ENCODE assay signal across 8 cellular contexts in genomic region chr10:88879754-88880286, GRCh38. TPM values are rescaled to one million over a fixed set of nuclear protein-coding genes. Genes with fewer than 3 reads are reported as not detected.
DNase-seq lines count a peak whose midpoint lies in the region; ATAC-seq and TF ChIP-seq lines count a peak whose summit lies in the region.

TSS of gene STAMBPL1 (plus strand) at chr10:88880245. CDS start at chr10:88901709, 21,464 bp downstream.

- H3K4me1 ChIP-seq in esophagus (ENCODE audit: control insufficient read depth in 2 of 2, insufficient read depth in 2 of 2, low read length in 1 of 2) = no peaks in the 10 kb centered on the region

- peaks cover 39% of the 10 kb centered on the region for H3K36me3 Mint-ChIP-seq in activated CD8-positive, alpha-beta memory T cell treated with anti-CD3 and anti-CD28 coated beads, Interleukin-2, amount 10 ng/mL, durations not matched to agents 7 days and 5 days
- no peaks in the 10 kb centered on the region for H3K36me3 Mint-ChIP-seq in nephron progenitor cell (ENCODE audit: low read depth)

- H3K27me3 Mint-ChIP-seq in activated CD8-positive, alpha-beta memory T cell treated with anti-CD3 and anti-CD28 coated beads, Interleukin-2, amount 10 ng/mL, durations not matched to agents 7 days and 5 days = no peaks in the 10 kb centered on the region
- H3K27me3 Mint-ChIP-seq in nephron progenitor cell (ENCODE audit: low read depth, poor library complexity) = peaks cover 69% of the 10 kb centered on the region

- CTCF ChIA-PET in activated CD8-positive, alpha-beta memory T cell treated with anti-CD3 and anti-CD28 coated beads, Interleukin-2, amount 10 ng/mL, durations not matched to agents 7 days and 5 days (lab: Charles Lee) = interaction anchor here (0.8 to 4.0 kb wide), 16 partner anchors 9 to 297 kb away, joined by 3 to 39 read pairs (median 4); partner anchors contain the start of genes FAS and RNLS

- 1 to 2% methylated on average over 23 to 24 of the region's 24 CpGs for WGBS in esophagus, 2 donors

- DNase-seq in NCI-H2081 (lab: John Stamatoyannopoulos, UW) (peak; percentile 22 to 61), NCI-H2081 treated with DMSO at 0.1 percent for 48 hours (lab: John Stamatoyannopoulos, UW) (no peak), NCI-H526 (lab: John Stamatoyannopoulos, UW) (peak; percentile 59 to 82), nephron progenitor cell (no peak)
- DNase-seq in activated CD8-positive, alpha-beta memory T cell treated with anti-CD3 and anti-CD28 coated beads, Interleukin-2, amount 10 ng/mL, durations not matched to agents 7 days and 5 days = peak; percentile 92

- peak within 1 kb of the TSS; percentile 84 to 98 for H3K4me3 ChIP-seq in esophagus (ENCODE audit: low read depth in 1 of 2, low read length in 2 of 2)

- no peaks in the 10 kb centered on the region for H3K9me3 ChIP-seq in esophagus (ENCODE audit: control insufficient read depth in 2 of 2, insufficient read depth in 1 of 2, low read depth in 1 of 2, low read length in 1 of 2)

- no peaks in the 10 kb centered on the region for H3K27me3 ChIP-seq in esophagus (ENCODE audit: control insufficient read depth in 1 of 2, insufficient read depth in 2 of 2, low read length in 2 of 2)

- ATAC-seq in HG02938 (IDR thresholded peaks at IDR 0.05; ENCODE audit: unreplicated experiment) = peak; percentile 39
- peak; percentile 67 for ATAC-seq in activated CD8-positive, alpha-beta memory T cell treated with anti-CD3 and anti-CD28 coated beads, Interleukin-2, amount 10 ng/mL, durations not matched to agents 7 days and 5 days

- H3K36me3 ChIP-seq in esophagus (ENCODE audit: control insufficient read depth in 2 of 2, insufficient read depth in 2 of 2, low read length in 1 of 2) = no peaks in the 10 kb centered on the region

- peak within 1 kb of the TSS; percentile 89 for H3K27ac ChIP-seq in esophagus (ENCODE audit: low read depth in 2 of 2, low read length in 1 of 2)

- peak within 1 kb of the TSS; percentile 99 for H3K4me3 Mint-ChIP-seq in activated CD8-positive, alpha-beta memory T cell treated with anti-CD3 and anti-CD28 coated beads, Interleukin-2, amount 10 ng/mL, durations not matched to agents 7 days and 5 days
- peak within 1 kb of the TSS; percentile 93 for H3K4me3 Mint-ChIP-seq in nephron progenitor cell

- peaks cover 51% of the 10 kb centered on the region for H3K4me1 Mint-ChIP-seq in activated CD8-positive, alpha-beta memory T cell treated with anti-CD3 and anti-CD28 coated beads, Interleukin-2, amount 10 ng/mL, durations not matched to agents 7 days and 5 days
- H3K4me1 Mint-ChIP-seq in nephron progenitor cell = peaks cover 25% of the 10 kb centered on the region

- TF ChIP-seq CTCF in nephron progenitor cell (IDR thresholded peaks at IDR 0.05) (no peak), subcutaneous adipose tissue (IDR thresholded peaks at IDR 0.05; ENCODE audit: low read depth) (no peak)

- peaks cover 2% of the 10 kb centered on the region for H3K9me3 Mint-ChIP-seq in activated CD8-positive, alpha-beta memory T cell treated with anti-CD3 and anti-CD28 coated beads, Interleukin-2, amount 10 ng/mL, durations not matched to agents 7 days and 5 days (ENCODE audit: low read depth)
- H3K9me3 Mint-ChIP-seq in nephron progenitor cell = no peaks in the 10 kb centered on the region

- H3K27ac Mint-ChIP-seq in activated CD8-positive, alpha-beta memory T cell treated with anti-CD3 and anti-CD28 coated beads, Interleukin-2, amount 10 ng/mL, durations not matched to agents 7 days and 5 days = peak within 1 kb of the TSS; percentile 99
- H3K27ac Mint-ChIP-seq in nephron progenitor cell = no peak within 1 kb of the TSS

RNA-seq across cellular contexts. Expression of gene STAMBPL1, which starts in this region (rescaled TPM):
- total RNA-seq in activated CD8-positive, alpha-beta memory T cell treated with anti-CD3 and anti-CD28 coated beads, Interleukin-2, amount 10 ng/mL, durations not matched to agents 7 days and 5 days = 10 to 100 TPM; 29.2 to 53.0 TPM
- 1 to 10 TPM; 1.6 to 1.9 TPM for polyA plus RNA-seq in esophagus
- total RNA-seq in subcutaneous adipose tissue = 10 to 100 TPM in 3 of 4 donors, 1 to 10 TPM in 1; 7.5 to 31.3 (median 14.8) TPM

Comparison
In these comparisons a context has a peak if more than half of its experiments do, and no peak if none do; other contexts are left out.
1. DNase-seq: peak in NCI-H2081 (2 of 2), NCI-H526 (2 of 2) and activated CD8-positive, alpha-beta memory T cell treated with anti-CD3 and anti-CD28 coated beads, Interleukin-2, amount 10 ng/mL, durations not matched to agents 7 days and 5 days (single experiment); none in NCI-H2081 treated with DMSO at 0.1 percent for 48 hours (single experiment) and nephron progenitor cell (single experiment).